Comparison of ENCODE assay signal across 1 cellular context in the genomic region with DNA sequence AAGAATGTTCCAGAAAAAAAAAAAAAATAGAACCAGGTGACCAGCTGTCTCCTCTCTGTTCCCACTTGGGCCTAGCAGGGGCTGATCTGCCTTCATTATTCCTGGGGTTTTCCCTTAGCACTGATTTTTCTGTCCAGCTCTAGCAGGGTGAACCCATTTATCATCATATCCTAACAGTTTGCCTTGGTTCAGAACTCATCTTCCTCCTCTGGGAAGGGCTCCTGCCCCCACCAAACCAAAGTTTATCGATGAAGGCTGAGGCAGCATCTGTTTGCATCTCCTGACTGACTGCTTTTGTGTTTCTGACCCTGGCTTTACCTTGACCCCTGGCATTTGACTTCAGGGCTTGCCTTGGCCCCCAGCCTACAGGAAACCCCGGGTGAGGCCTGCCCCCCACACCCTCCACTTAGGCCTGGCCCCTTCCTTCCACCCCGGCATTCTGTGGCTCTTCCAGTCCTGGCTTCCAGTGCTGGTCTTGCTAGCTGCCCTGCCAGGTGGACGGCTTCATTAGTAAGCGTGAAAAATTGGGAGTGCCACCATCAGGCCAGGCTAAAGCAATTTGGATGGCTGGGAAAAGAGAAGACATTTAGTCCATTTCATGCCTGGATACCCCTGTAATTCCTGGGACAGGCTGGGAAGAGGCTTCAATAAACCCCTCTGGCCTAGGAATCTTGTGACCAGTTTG.
A peak's percentile ranks its signal among the peaks of the same experiment; 100 is the strongest.
TF ChIP-seq lines count a peak whose summit lies in the region.

No MANE protein-coding gene starts in this region.

TF ChIP-seq in HepG2, 621 proteins besides CTCF, POLR2A, EP300 and RAD21 (continued from another document and continues in another):
- TF ChIP-seq GLI4 (CRISPR knock-in tag; IDR thresholded peaks at IDR 0.05; ENCODE audit: borderline replicate concordance) (no peak), PLRG1 (conservative IDR thresholded peaks at IDR 0.05) (no peak), HNRNPLL (IDR thresholded peaks at IDR 0.05; ENCODE audit: low read depth, low read length, poor library complexity, severe bottlenecking) (no peak), TRIM24 (CRISPR knock-in tag; IDR thresholded peaks at IDR 0.05) (no peak), ZBTB7A (CRISPR knock-in tag; IDR thresholded peaks at IDR 0.05) (peak; percentile 90; the same call in 1 of the 2 replicates), HCFC1 (IDR thresholded peaks at IDR 0.05; ENCODE audit: low read depth, low read length) (no peak), SP1 (IDR thresholded peaks at IDR 0.05) (no peak), SP1 (CRISPR knock-in tag; IDR thresholded peaks at IDR 0.05) (peak; percentile 51), ATRX (CRISPR knock-in tag; IDR thresholded peaks at IDR 0.05; ENCODE audit: borderline replicate concordance) (no peak), ZNF776 (CRISPR knock-in tag; IDR thresholded peaks at IDR 0.05) (no peak), ZNF431 (CRISPR knock-in tag; IDR thresholded peaks at IDR 0.05; ENCODE audit: borderline replicate concordance, low read depth) (peak; percentile 71; the same call in 1 of the 2 replicates), TGIF2 (CRISPR knock-in tag; IDR thresholded peaks at IDR 0.05) (no peak), ATM (IDR thresholded peaks at IDR 0.05; ENCODE audit: borderline replicate concordance) (no peak), ZNF7 (CRISPR knock-in tag; IDR thresholded peaks at IDR 0.05) (peak; percentile 7; the same call in 1 of the 2 replicates), MTA1 (CRISPR knock-in tag; IDR thresholded peaks at IDR 0.05; ENCODE audit: borderline replicate concordance) (peak; percentile 99), HDAC1 (CRISPR knock-in tag; IDR thresholded peaks at IDR 0.05) (peak; percentile 97), NRL (CRISPR knock-in tag; IDR thresholded peaks at IDR 0.05; ENCODE audit: borderline replicate concordance) (peak; percentile 90; the same call in 1 of the 2 replicates), THYN1 (CRISPR knock-in tag; IDR thresholded peaks at IDR 0.05; ENCODE audit: borderline replicate concordance, low read depth) (no peak), SAFB2 (CRISPR knock-in tag; IDR thresholded peaks at IDR 0.05; ENCODE audit: borderline replicate concordance, low read depth) (no peak; the same call in 1 of the 2 replicates), KAT8 (CRISPR knock-in tag; IDR thresholded peaks at IDR 0.05) (peak; percentile 57), HOXA7 (CRISPR knock-in tag; IDR thresholded peaks at IDR 0.05) (no peak), ONECUT2 (CRISPR knock-in tag; IDR thresholded peaks at IDR 0.05) (peak; percentile 91), ZNF224 (CRISPR knock-in tag; IDR thresholded peaks at IDR 0.05) (no peak), ZNF878 (CRISPR knock-in tag; IDR thresholded peaks at IDR 0.05) (peak; percentile 93), ZNF12 (CRISPR knock-in tag; IDR thresholded peaks at IDR 0.05) (no peak), RFXAP (CRISPR knock-in tag; IDR thresholded peaks at IDR 0.05; ENCODE audit: borderline replicate concordance) (peak; percentile 82; the same call in 1 of the 2 replicates), REXO4 (CRISPR knock-in tag; IDR thresholded peaks at IDR 0.05; ENCODE audit: borderline replicate concordance) (no peak), SIX1 (CRISPR knock-in tag; IDR thresholded peaks at IDR 0.05; ENCODE audit: borderline replicate concordance) (peak; percentile 72; the same call in 1 of the 2 replicates), ZNF614 (CRISPR knock-in tag; IDR thresholded peaks at IDR 0.05; ENCODE audit: borderline replicate concordance) (no peak), TCF7 (IDR thresholded peaks at IDR 0.05; ENCODE audit: low read depth) (peak; percentile 67), ZNF296 (CRISPR knock-in tag; conservative IDR thresholded peaks at IDR 0.05) (no peak; the same call in 1 of the 2 replicates), ZNF460 (CRISPR knock-in tag; IDR thresholded peaks at IDR 0.05; ENCODE audit: borderline replicate concordance) (peak; percentile 51; the same call in 1 of the 2 replicates), ZNF562 (CRISPR knock-in tag; IDR thresholded peaks at IDR 0.05; ENCODE audit: borderline replicate concordance) (no peak), ZSCAN25 (CRISPR knock-in tag; IDR thresholded peaks at IDR 0.05) (peak; percentile 79), ZNF766 (CRISPR knock-in tag; IDR thresholded peaks at IDR 0.05; ENCODE audit: borderline replicate concordance) (peak; percentile 87; the same call in 1 of the 2 replicates), PHF5A (CRISPR knock-in tag; IDR thresholded peaks at IDR 0.05; ENCODE audit: low read depth, unreplicated experiment) (peak; percentile 64), IKZF1 (IDR thresholded peaks at IDR 0.05) (no peak), KAT2B (IDR thresholded peaks at IDR 0.05; ENCODE audit: borderline replicate concordance, low read depth, low read length) (no peak)
- TF ChIP-seq, protein P1, sequence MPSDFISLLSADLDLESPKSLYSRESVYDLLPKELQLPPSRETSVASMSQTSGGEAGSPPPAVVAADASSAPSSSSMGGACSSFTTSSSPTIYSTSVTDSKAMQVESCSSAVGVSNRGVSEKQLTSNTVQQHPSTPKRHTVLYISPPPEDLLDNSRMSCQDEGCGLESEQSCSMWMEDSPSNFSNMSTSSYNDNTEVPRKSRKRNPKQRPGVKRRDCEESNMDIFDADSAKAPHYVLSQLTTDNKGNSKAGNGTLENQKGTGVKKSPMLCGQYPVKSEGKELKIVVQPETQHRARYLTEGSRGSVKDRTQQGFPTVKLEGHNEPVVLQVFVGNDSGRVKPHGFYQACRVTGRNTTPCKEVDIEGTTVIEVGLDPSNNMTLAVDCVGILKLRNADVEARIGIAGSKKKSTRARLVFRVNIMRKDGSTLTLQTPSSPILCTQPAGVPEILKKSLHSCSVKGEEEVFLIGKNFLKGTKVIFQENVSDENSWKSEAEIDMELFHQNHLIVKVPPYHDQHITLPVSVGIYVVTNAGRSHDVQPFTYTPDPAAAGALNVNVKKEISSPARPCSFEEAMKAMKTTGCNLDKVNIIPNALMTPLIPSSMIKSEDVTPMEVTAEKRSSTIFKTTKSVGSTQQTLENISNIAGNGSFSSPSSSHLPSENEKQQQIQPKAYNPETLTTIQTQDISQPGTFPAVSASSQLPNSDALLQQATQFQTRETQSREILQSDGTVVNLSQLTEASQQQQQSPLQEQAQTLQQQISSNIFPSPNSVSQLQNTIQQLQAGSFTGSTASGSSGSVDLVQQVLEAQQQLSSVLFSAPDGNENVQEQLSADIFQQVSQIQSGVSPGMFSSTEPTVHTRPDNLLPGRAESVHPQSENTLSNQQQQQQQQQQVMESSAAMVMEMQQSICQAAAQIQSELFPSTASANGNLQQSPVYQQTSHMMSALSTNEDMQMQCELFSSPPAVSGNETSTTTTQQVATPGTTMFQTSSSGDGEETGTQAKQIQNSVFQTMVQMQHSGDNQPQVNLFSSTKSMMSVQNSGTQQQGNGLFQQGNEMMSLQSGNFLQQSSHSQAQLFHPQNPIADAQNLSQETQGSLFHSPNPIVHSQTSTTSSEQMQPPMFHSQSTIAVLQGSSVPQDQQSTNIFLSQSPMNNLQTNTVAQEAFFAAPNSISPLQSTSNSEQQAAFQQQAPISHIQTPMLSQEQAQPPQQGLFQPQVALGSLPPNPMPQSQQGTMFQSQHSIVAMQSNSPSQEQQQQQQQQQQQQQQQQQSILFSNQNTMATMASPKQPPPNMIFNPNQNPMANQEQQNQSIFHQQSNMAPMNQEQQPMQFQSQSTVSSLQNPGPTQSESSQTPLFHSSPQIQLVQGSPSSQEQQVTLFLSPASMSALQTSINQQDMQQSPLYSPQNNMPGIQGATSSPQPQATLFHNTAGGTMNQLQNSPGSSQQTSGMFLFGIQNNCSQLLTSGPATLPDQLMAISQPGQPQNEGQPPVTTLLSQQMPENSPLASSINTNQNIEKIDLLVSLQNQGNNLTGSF (CRISPR knock-in tag; IDR thresholded peaks at IDR 0.05): 0 out of 2 replicates have a peak, but pooled peaks have one; percentile 30
- TF ChIP-seq, protein P2, sequence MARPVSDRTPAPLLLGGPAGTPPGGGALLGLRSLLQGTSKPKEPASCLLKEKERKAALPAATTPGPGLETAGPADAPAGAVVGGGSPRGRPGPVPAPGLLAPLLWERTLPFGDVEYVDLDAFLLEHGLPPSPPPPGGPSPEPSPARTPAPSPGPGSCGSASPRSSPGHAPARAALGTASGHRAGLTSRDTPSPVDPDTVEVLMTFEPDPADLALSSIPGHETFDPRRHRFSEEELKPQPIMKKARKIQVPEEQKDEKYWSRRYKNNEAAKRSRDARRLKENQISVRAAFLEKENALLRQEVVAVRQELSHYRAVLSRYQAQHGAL (CRISPR knock-in tag; IDR thresholded peaks at IDR 0.05; ENCODE audit: not compliant biosample characterization): no peak
- TF ChIP-seq, protein P3, sequence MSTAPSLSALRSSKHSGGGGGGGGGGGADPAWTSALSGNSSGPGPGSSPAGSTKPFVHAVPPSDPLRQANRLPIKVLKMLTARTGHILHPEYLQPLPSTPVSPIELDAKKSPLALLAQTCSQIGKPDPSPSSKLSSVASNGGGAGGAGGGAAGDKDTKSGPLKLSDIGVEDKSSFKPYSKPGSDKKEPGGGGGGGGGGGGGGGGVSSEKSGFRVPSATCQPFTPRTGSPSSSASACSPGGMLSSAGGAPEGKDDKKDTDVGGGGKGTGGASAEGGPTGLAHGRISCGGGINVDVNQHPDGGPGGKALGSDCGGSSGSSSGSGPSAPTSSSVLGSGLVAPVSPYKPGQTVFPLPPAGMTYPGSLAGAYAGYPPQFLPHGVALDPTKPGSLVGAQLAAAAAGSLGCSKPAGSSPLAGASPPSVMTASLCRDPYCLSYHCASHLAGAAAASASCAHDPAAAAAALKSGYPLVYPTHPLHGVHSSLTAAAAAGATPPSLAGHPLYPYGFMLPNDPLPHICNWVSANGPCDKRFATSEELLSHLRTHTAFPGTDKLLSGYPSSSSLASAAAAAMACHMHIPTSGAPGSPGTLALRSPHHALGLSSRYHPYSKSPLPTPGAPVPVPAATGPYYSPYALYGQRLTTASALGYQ (CRISPR knock-in tag; IDR thresholded peaks at IDR 0.05): peak; percentile 92
- TF ChIP-seq, protein P4, sequence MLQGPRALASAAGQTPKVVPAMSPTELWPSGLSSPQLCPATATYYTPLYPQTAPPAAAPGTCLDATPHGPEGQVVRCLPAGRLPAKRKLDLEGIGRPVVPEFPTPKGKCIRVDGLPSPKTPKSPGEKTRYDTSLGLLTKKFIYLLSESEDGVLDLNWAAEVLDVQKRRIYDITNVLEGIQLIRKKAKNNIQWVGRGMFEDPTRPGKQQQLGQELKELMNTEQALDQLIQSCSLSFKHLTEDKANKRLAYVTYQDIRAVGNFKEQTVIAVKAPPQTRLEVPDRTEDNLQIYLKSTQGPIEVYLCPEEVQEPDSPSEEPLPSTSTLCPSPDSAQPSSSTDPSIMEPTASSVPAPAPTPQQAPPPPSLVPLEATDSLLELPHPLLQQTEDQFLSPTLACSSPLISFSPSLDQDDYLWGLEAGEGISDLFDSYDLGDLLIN (CRISPR knock-in tag; IDR thresholded peaks at IDR 0.05; ENCODE audit: borderline replicate concordance): no peak
- TF ChIP-seq, protein P5, sequence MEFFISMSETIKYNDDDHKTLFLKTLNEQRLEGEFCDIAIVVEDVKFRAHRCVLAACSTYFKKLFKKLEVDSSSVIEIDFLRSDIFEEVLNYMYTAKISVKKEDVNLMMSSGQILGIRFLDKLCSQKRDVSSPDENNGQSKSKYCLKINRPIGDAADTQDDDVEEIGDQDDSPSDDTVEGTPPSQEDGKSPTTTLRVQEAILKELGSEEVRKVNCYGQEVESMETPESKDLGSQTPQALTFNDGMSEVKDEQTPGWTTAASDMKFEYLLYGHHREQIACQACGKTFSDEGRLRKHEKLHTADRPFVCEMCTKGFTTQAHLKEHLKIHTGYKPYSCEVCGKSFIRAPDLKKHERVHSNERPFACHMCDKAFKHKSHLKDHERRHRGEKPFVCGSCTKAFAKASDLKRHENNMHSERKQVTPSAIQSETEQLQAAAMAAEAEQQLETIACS (CRISPR knock-in tag; IDR thresholded peaks at IDR 0.05): no peak
- TF ChIP-seq, protein P6, sequence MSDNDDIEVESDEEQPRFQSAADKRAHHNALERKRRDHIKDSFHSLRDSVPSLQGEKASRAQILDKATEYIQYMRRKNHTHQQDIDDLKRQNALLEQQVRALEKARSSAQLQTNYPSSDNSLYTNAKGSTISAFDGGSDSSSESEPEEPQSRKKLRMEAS (IDR thresholded peaks at IDR 0.05): peak; percentile 80
- TF ChIP-seq, protein P7, sequence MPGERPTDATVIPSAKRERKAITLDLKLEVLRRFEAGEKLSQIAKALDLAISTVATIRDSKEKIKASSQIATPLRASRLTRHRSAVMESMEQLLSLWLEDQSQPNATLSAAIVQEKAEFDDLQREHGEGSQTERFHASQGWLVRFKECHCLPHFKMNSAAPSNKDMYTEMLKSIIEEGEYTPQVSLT (CRISPR knock-in tag; IDR thresholded peaks at IDR 0.05; ENCODE audit: borderline replicate concordance, low read depth): no peak
- TF ChIP-seq, protein P8, sequence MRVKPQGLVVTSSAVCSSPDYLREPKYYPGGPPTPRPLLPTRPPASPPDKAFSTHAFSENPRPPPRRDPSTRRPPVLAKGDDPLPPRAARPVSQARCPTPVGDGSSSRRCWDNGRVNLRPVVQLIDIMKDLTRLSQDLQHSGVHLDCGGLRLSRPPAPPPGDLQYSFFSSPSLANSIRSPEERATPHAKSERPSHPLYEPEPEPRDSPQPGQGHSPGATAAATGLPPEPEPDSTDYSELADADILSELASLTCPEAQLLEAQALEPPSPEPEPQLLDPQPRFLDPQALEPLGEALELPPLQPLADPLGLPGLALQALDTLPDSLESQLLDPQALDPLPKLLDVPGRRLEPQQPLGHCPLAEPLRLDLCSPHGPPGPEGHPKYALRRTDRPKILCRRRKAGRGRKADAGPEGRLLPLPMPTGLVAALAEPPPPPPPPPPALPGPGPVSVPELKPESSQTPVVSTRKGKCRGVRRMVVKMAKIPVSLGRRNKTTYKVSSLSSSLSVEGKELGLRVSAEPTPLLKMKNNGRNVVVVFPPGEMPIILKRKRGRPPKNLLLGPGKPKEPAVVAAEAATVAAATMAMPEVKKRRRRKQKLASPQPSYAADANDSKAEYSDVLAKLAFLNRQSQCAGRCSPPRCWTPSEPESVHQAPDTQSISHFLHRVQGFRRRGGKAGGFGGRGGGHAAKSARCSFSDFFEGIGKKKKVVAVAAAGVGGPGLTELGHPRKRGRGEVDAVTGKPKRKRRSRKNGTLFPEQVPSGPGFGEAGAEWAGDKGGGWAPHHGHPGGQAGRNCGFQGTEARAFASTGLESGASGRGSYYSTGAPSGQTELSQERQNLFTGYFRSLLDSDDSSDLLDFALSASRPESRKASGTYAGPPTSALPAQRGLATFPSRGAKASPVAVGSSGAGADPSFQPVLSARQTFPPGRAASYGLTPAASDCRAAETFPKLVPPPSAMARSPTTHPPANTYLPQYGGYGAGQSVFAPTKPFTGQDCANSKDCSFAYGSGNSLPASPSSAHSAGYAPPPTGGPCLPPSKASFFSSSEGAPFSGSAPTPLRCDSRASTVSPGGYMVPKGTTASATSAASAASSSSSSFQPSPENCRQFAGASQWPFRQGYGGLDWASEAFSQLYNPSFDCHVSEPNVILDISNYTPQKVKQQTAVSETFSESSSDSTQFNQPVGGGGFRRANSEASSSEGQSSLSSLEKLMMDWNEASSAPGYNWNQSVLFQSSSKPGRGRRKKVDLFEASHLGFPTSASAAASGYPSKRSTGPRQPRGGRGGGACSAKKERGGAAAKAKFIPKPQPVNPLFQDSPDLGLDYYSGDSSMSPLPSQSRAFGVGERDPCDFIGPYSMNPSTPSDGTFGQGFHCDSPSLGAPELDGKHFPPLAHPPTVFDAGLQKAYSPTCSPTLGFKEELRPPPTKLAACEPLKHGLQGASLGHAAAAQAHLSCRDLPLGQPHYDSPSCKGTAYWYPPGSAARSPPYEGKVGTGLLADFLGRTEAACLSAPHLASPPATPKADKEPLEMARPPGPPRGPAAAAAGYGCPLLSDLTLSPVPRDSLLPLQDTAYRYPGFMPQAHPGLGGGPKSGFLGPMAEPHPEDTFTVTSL (CRISPR knock-in tag; IDR thresholded peaks at IDR 0.05; ENCODE audit: borderline replicate concordance): peak; percentile 92
- TF ChIP-seq, protein P9, sequence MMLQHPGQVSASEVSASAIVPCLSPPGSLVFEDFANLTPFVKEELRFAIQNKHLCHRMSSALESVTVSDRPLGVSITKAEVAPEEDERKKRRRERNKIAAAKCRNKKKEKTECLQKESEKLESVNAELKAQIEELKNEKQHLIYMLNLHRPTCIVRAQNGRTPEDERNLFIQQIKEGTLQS (CRISPR knock-in tag; IDR thresholded peaks at IDR 0.05): peak; percentile 21; the same call in 1 of the 2 replicates
